Comparison of ENCODE assay signal across 8 cellular contexts in genomic region chr20:19758888-19759331, GRCh38. TPM values are rescaled to one million over a fixed set of nuclear protein-coding genes. Genes with fewer than 3 reads are reported as not detected.
DNase-seq lines count a peak whose midpoint lies in the region; ATAC-seq and TF ChIP-seq lines count a peak whose summit lies in the region.

No MANE protein-coding gene starts in this region.

- peak overlapping the region; percentile 99 for H3K27ac ChIP-seq in left ventricle myocardium inferior (replicated peaks)

- peaks cover 33% of the 10 kb centered on the region for H3K27me3 Mint-ChIP-seq in activated B cell treated with CpG ODN at 0.5 μM for 24 hours
- H3K27me3 Mint-ChIP-seq in activated naive CD8-positive, alpha-beta T cell treated with anti-CD3 and anti-CD28 coated beads, Interleukin-2, amount 50 U/mL, for 24 hours, result peaks cover 46% of the 10 kb centered on the region

- TF ChIP-seq CTCF in activated B cell treated with CpG ODN at 0.5 μM for 24 hours (IDR thresholded peaks at IDR 0.05), result no peak
- TF ChIP-seq CTCF in left ventricle myocardium inferior (IDR thresholded peaks at IDR 0.05; ENCODE audit: borderline replicate concordance), result peak; percentile 45

- peaks cover 6% of the 10 kb centered on the region for H3K27me3 ChIP-seq in H7 (ENCODE audit: control insufficient read depth, insufficient read depth, low read length)
- H3K27me3 ChIP-seq in left ventricle myocardium inferior (ENCODE audit: low read depth), result no peaks in the 10 kb centered on the region

- CTCF ChIA-PET in activated B cell treated with CpG ODN at 0.5 μM for 24 hours (lab: Charles Lee), result interaction anchor here (1.2 kb wide), 2 partner anchors 26 to 66 kb away, joined by 3 to 4 read pairs; no protein-coding TSS in a partner anchor

- H3K4me3 ChIP-seq in H7 (ENCODE audit: insufficient read depth, low read depth, low read length) (peak overlapping the region; percentile 93), left ventricle myocardium inferior (peak overlapping the region; percentile 86)

- H3K27ac Mint-ChIP-seq in activated B cell treated with CpG ODN at 0.5 μM for 24 hours, result no peak overlapping the region
- no peak overlapping the region for H3K27ac Mint-ChIP-seq in activated naive CD8-positive, alpha-beta T cell treated with anti-CD3 and anti-CD28 coated beads, Interleukin-2, amount 50 U/mL, for 24 hours

- H3K4me1 ChIP-seq in left ventricle myocardium inferior, result peaks cover 67% of the 10 kb centered on the region

- H3K9me3 ChIP-seq in left ventricle myocardium inferior (replicated peaks), result no peaks in the 10 kb centered on the region

- no peaks in the 10 kb centered on the region for H3K9me3 Mint-ChIP-seq in activated B cell treated with CpG ODN at 0.5 μM for 24 hours
- no peaks in the 10 kb centered on the region for H3K9me3 Mint-ChIP-seq in activated naive CD8-positive, alpha-beta T cell treated with anti-CD3 and anti-CD28 coated beads, Interleukin-2, amount 50 U/mL, for 24 hours

- peak overlapping the region; percentile 81 for H3K4me3 Mint-ChIP-seq in activated B cell treated with CpG ODN at 0.5 μM for 24 hours
- no peak overlapping the region for H3K4me3 Mint-ChIP-seq in activated naive CD8-positive, alpha-beta T cell treated with anti-CD3 and anti-CD28 coated beads, Interleukin-2, amount 50 U/mL, for 24 hours

- peaks cover 13% of the 10 kb centered on the region for H3K4me1 Mint-ChIP-seq in activated B cell treated with CpG ODN at 0.5 μM for 24 hours
- H3K4me1 Mint-ChIP-seq in activated naive CD8-positive, alpha-beta T cell treated with anti-CD3 and anti-CD28 coated beads, Interleukin-2, amount 50 U/mL, for 24 hours, result peaks cover 2% of the 10 kb centered on the region

- POLR2A ChIA-PET in activated B cell treated with CpG ODN at 0.5 μM for 24 hours (lab: Charles Lee), result no interaction called here

- intact Hi-C loops in activated B cell treated with CpG ODN at 0.5 μM for 24 hours (cut with micrococcal nuclease) (loop anchor here (2.0 to 5.0 kb wide), 2 partner anchors 52 to 66 kb away; no protein-coding TSS in a partner anchor), left ventricle myocardium inferior (cut with micrococcal nuclease) (no loop called here), posterior cingulate gyrus (cut with DNase I) (no loop called here)

- ATAC-seq in activated B cell treated with CpG ODN at 0.5 μM for 24 hours (ENCODE audit: low read depth) (no peak), HG02870 (IDR thresholded peaks at IDR 0.05; ENCODE audit: unreplicated experiment) (no peak), HG02970 (IDR thresholded peaks at IDR 0.05; ENCODE audit: low FRiP score, unreplicated experiment) (no peak)
- ATAC-seq in activated naive CD8-positive, alpha-beta T cell treated with anti-CD3 and anti-CD28 coated beads, Interleukin-2, amount 50 U/mL, for 24 hours, result no peak

- DNase-seq in H7 (peak; percentile 88), activated B cell treated with CpG ODN at 0.5 μM for 24 hours (no peak), left ventricle myocardium inferior (peak; percentile 87), posterior cingulate gyrus (peak in 9 of 10 donors; percentile 11 to 90 (median 54)), activated gamma-delta T cell (lab: John Stamatoyannopoulos, UW) (no peak)
- DNase-seq in activated naive CD8-positive, alpha-beta T cell treated with anti-CD3 and anti-CD28 coated beads, Interleukin-2, amount 50 U/mL, for 24 hours, result no peak

- H3K36me3 ChIP-seq in H7 (replicated peaks; ENCODE audit: control insufficient read depth, insufficient read depth, low read length), result no peaks in the 10 kb centered on the region
- no peaks in the 10 kb centered on the region for H3K36me3 ChIP-seq in left ventricle myocardium inferior

- no peaks in the 10 kb centered on the region for H3K36me3 Mint-ChIP-seq in activated B cell treated with CpG ODN at 0.5 μM for 24 hours (ENCODE audit: low read depth)
- no peaks in the 10 kb centered on the region for H3K36me3 Mint-ChIP-seq in activated naive CD8-positive, alpha-beta T cell treated with anti-CD3 and anti-CD28 coated beads, Interleukin-2, amount 50 U/mL, for 24 hours (ENCODE audit: low read depth)

RNA-seq across cellular contexts. Expression of gene RIN2, which starts 0.9 kb away (rescaled TPM):
- 2.6 and 2.7 TPM in 2 replicates for total RNA-seq in H7 (2014; rRNA removed; shearing (Covaris generic))
- total RNA-seq in activated B cell treated with CpG ODN at 0.5 μM for 24 hours (0.46 and 0.75 TPM in 2 replicates), left ventricle myocardium inferior (48.8 TPM)

Comparison
In these comparisons a context has a peak if more than half of its experiments do, and no peak if none do; other contexts are left out.
1. DNase-seq: peak in H7 (single experiment), left ventricle myocardium inferior (single experiment) and posterior cingulate gyrus (9 of 10); none in activated B cell treated with CpG ODN at 0.5 μM for 24 hours (single experiment), activated naive CD8-positive, alpha-beta T cell treated with anti-CD3 and anti-CD28 coated beads, Interleukin-2, amount 50 U/mL, for 24 hours (single experiment) and activated gamma-delta T cell (single experiment).
2. RNA of gene RIN2, which starts 0.9 kb away (total RNA-seq): 48.8 TPM in left ventricle myocardium inferior (single experiment); 2.6 to 2.7 TPM in H7 and 0.46 to 0.75 TPM in activated B cell treated with CpG ODN at 0.5 μM for 24 hours; every median in the first group is over 10 times any median in the second.